ENCODE assay signal across 26 cellular contexts in the genomic region with DNA sequence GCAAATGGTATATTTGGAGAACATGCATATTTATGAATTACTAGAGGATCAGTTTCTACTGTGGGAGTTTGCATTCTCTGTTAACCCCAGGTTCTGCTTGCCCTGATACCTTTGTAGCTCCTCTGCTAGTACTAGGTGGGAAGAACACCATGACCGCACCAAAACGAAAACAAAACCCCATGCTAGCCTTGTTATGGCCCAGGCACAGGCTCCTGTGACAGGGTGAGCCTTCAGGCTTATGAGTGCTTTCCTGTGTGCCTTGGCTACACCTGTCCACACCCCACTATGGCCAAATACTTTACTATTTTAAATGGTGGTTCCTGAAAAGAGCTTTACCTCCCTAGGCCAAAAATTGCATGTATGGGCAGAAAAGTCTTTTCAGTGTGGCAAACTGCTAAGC.
DNase-seq lines count a peak whose midpoint lies in the region; ATAC-seq lines count a peak whose summit lies in the region.
"Had no signal": no experiment of that assay in that cellular context is flagged by ENCODE, and none has a peak within 500 bp of the region (broad histone marks: within the 10 kb centered on the region; RNA-seq: fewer than 3 reads in every experiment).

No MANE protein-coding gene starts in this region.

- H3K36me3 ChIP-seq in CD8-positive, alpha-beta memory T cell (ENCODE audit: insufficient read depth, low read length), result no peaks in the 10 kb centered on the region

- DNase-seq in NCI-H2029 treated with DMSO at 0.1 percent for 48 hours (lab: John Stamatoyannopoulos, UW) (peak; percentile 24), NCI-H2227 (lab: John Stamatoyannopoulos, UW; ENCODE audit: unreplicated experiment) (no peak), NCI-H345 treated with DMSO at 0.1 percent for 48 hours (lab: John Stamatoyannopoulos, UW; ENCODE audit: unreplicated experiment) (no peak)
- no peak for DNase-seq in CD8-positive, alpha-beta memory T cell
- DNase-seq: C1 segment of cervical spinal cord; Caco-2; CD4-positive, alpha-beta memory T cell; DMS79 treated with DMSO at 0.1 percent for 48 hours; GF-D8; H9; IMR-90; NCI-H1048; NCI-H1694; NCI-H2081 treated with DMSO at 0.1 percent for 48 hours; NCI-H2171; NCI-H446; NCI-H524 treated with DMSO at 0.1 percent for 48 hours; NCI-H774; Right ventricle myocardium superior; RPMI8226; T-cell had no signal

- POLR2A ChIA-PET in CD8-positive, alpha-beta memory T cell (lab: Charles Lee), result no interaction called here

- H3K4me3 ChIP-seq in CD8-positive, alpha-beta memory T cell (ENCODE audit: low read length), result no peak overlapping the region
- H3K4me3 ChIP-seq: GM23338 had no signal

- CTCF ChIA-PET in CD8-positive, alpha-beta memory T cell (lab: Charles Lee), result no interaction called here

- no peak overlapping the region for H3K4me3 Mint-ChIP-seq in CD8-positive, alpha-beta memory T cell
- H3K4me3 Mint-ChIP-seq: CD4-positive, alpha-beta memory T cell; GM23338; H9; T-cell had no signal

- no peak overlapping the region for H3K27ac ChIP-seq in CD8-positive, alpha-beta memory T cell (ENCODE audit: low read depth, low read length)
- H3K27ac ChIP-seq: KMS-11 had no signal

- peaks cover 0 to 1% of the 10 kb centered on the region in 2 donors for H3K27me3 Mint-ChIP-seq in CD8-positive, alpha-beta memory T cell
- H3K27me3 Mint-ChIP-seq: CD4-positive, alpha-beta memory T cell; T-cell had no signal

- H3K36me3 Mint-ChIP-seq in CD8-positive, alpha-beta memory T cell, result peaks cover 10 to 24% (median 12%) of the 10 kb centered on the region in 3 donors

- no peaks in the 10 kb centered on the region for H3K4me1 ChIP-seq in CD8-positive, alpha-beta memory T cell (ENCODE audit: insufficient read depth, low read length)
- H3K4me1 ChIP-seq: Caco-2 had no signal

- ATAC-seq in GM18861 (IDR thresholded peaks at IDR 0.05; ENCODE audit: unreplicated experiment) (peak; percentile 43), GM21390 (IDR thresholded peaks at IDR 0.05; ENCODE audit: unreplicated experiment) (peak; percentile 55), GM21367 (IDR thresholded peaks at IDR 0.05; ENCODE audit: unreplicated experiment) (no peak)
- ATAC-seq: GM23338, T-cell had no signal

- no peak overlapping the region for H3K27ac Mint-ChIP-seq in CD8-positive, alpha-beta memory T cell
- H3K27ac Mint-ChIP-seq: CD4-positive, alpha-beta memory T cell; GM23338; H9; T-cell had no signal

- peaks cover 0 to 3% (median 0%) of the 10 kb centered on the region in 3 donors for H3K4me1 Mint-ChIP-seq in CD8-positive, alpha-beta memory T cell

- no peaks in the 10 kb centered on the region for H3K9me3 ChIP-seq in CD8-positive, alpha-beta memory T cell (ENCODE audit: low read length)
- H3K9me3 ChIP-seq: Caco-2 had no signal

- H3K9me3 Mint-ChIP-seq in CD8-positive, alpha-beta memory T cell, result no peaks in the 10 kb centered on the region
- H3K9me3 Mint-ChIP-seq: GM23338, H9, T-cell had no signal

- H3K27me3 ChIP-seq in CD8-positive, alpha-beta memory T cell (ENCODE audit: insufficient read depth, low read length, poor library complexity, severe bottlenecking), result no peaks in the 10 kb centered on the region
